19 cellular contexts compared by ENCODE assay signal in genomic region chr6:33079575-33079974, GRCh38. TPM values are rescaled to one million over a fixed set of nuclear protein-coding genes. Genes with fewer than 3 reads are reported as not detected.
DNase-seq lines count a peak whose midpoint lies in the region; ATAC-seq and TF ChIP-seq lines count a peak whose summit lies in the region.
"Had no signal": no experiment of that assay in that cellular context is flagged by ENCODE, and none has a peak within 500 bp of the region (broad histone marks: within the 10 kb centered on the region; RNA-seq: fewer than 3 reads in every experiment).

No MANE protein-coding gene starts in this region.

- intact Hi-C loops in CD14-positive monocyte (cut with micrococcal nuclease), result no loop called here
- intact Hi-C loops in activated B cell treated with CpG ODN at 0.5 μM for 24 hours (cut with micrococcal nuclease), result loop anchor here (5.0 kb wide), 1 partner anchor 33 kb away; no protein-coding TSS in a partner anchor
- intact Hi-C loops in spleen (cut with DNase I; ENCODE audit: low total_unique reads), result no loop called here

- peak overlapping the region in 1 of 2 donors; percentile 6 for H3K4me3 Mint-ChIP-seq in CD14-positive monocyte
- H3K4me3 Mint-ChIP-seq in activated B cell treated with CpG ODN at 0.5 μM for 24 hours, result peak overlapping the region; percentile 89
- H3K4me3 Mint-ChIP-seq: activated naive CD4-positive, alpha-beta T cell treated with anti-CD3 and anti-CD28 coated beads, Interleukin-2, amount 10 ng/mL, durations not matched to agents 7 days and 5 days had no signal

- no peak for TF ChIP-seq CTCF in CD14-positive monocyte (IDR thresholded peaks at IDR 0.05)
- TF ChIP-seq CTCF in activated B cell treated with CpG ODN at 0.5 μM for 24 hours (IDR thresholded peaks at IDR 0.05), result no peak
- TF ChIP-seq CTCF in spleen (IDR thresholded peaks at IDR 0.05 in 8 of 11, conservative IDR thresholded peaks at IDR 0.05 in 3 of 11), result no peak

- H3K27ac Mint-ChIP-seq in CD14-positive monocyte (peak overlapping the region in 6 of 7 donors; percentile 57 to 85 (median 74)), activated B cell treated with CpG ODN at 0.5 μM for 24 hours (peak overlapping the region; percentile 95)
- H3K27ac Mint-ChIP-seq: activated naive CD4-positive, alpha-beta T cell treated with anti-CD3 and anti-CD28 coated beads, Interleukin-2, amount 10 ng/mL, durations not matched to agents 7 days and 5 days had no signal

- H3K36me3 ChIP-seq in iPS-18a (ENCODE audit: control insufficient read depth, low read depth, low read length) (peaks cover 7% of the 10 kb centered on the region), spleen (peaks cover 0 to 58% (median 19%) of the 10 kb centered on the region in 6 donors)

- 59 to 80% (median 65%) methylated on average over 4 of the region's 4 CpGs for WGBS in spleen, 5 donors

- POLR2A ChIA-PET in activated B cell treated with CpG ODN at 0.5 μM for 24 hours (lab: Charles Lee), result interaction anchor here (0.6 to 28.7 kb wide), 10 partner anchors 8 to 169 kb away, joined by 3 to 2264 read pairs (median 14); partner anchors contain the start of genes HLA-DOA, HLA-DPA1 and HSD17B8

- TF ChIP-seq POLR2A in spleen (IDR thresholded peaks at IDR 0.05), result no peak

- peaks cover 66 to 74% of the 10 kb centered on the region in 2 donors for H3K36me3 Mint-ChIP-seq in CD14-positive monocyte
- peaks cover 86% of the 10 kb centered on the region for H3K36me3 Mint-ChIP-seq in activated B cell treated with CpG ODN at 0.5 μM for 24 hours (ENCODE audit: low read depth)
- H3K36me3 Mint-ChIP-seq: activated naive CD4-positive, alpha-beta T cell treated with anti-CD3 and anti-CD28 coated beads, Interleukin-2, amount 10 ng/mL, durations not matched to agents 7 days and 5 days had no signal

- peaks cover 68% of the 10 kb centered on the region for H3K4me1 Mint-ChIP-seq in CD14-positive monocyte
- H3K4me1 Mint-ChIP-seq in activated B cell treated with CpG ODN at 0.5 μM for 24 hours, result peaks cover 81% of the 10 kb centered on the region

- ATAC-seq in activated B cell treated with CpG ODN at 0.5 μM for 24 hours (ENCODE audit: low read depth) (no peak), GM18873 (IDR thresholded peaks at IDR 0.05; ENCODE audit: low FRiP score, unreplicated experiment) (no peak)

- H3K9me3 Mint-ChIP-seq in CD14-positive monocyte, result no peaks in the 10 kb centered on the region
- no peaks in the 10 kb centered on the region for H3K9me3 Mint-ChIP-seq in activated B cell treated with CpG ODN at 0.5 μM for 24 hours
- H3K9me3 Mint-ChIP-seq: activated naive CD4-positive, alpha-beta T cell treated with anti-CD3 and anti-CD28 coated beads, Interleukin-2, amount 10 ng/mL, durations not matched to agents 7 days and 5 days had no signal

- H3K27ac ChIP-seq in iPS-18a (ENCODE audit: low read length) (no peak overlapping the region), spleen (peak overlapping the region in 7 of 8 donors; percentile 81 to 97 (median 90))

- H3K27me3 ChIP-seq in iPS-18a (ENCODE audit: control insufficient read depth, insufficient read depth, low read length) (peaks cover 10% of the 10 kb centered on the region), spleen (replicated peaks in 1 of 7) (no peaks in the 10 kb centered on the region)
- H3K27me3 ChIP-seq: left lung, tibial nerve had no signal

- H3K4me3 ChIP-seq in iPS-18a (ENCODE audit: low read length) (peak overlapping the region; percentile 87), spleen (peak overlapping the region in 3 of 8 donors; percentile 30 to 78 (median 60))

- no peak for DNase-seq in CD14-positive monocyte (ENCODE audit: low spot score)
- no peak for DNase-seq in activated B cell treated with CpG ODN at 0.5 μM for 24 hours
- no peak for DNase-seq in spleen
- no peak for DNase-seq in NCI-H128 (lab: John Stamatoyannopoulos, UW; ENCODE audit: unreplicated experiment)
- DNase-seq in GOT3 (lab: John Stamatoyannopoulos, UW), result no peak
- DNase-seq in COR-L47 (lab: John Stamatoyannopoulos, UW), result no peak
- DNase-seq: activated CD4-positive, alpha-beta T cell treated with anti-CD3 and anti-CD28 coated beads, Interleukin-2, amount 50 U/mL, for 48 hours; activated naive CD4-positive, alpha-beta T cell treated with anti-CD3 and anti-CD28 coated beads, Interleukin-2, amount 10 ng/mL, durations not matched to agents 7 days and 5 days; activated T-cell treated with anti-CD3 and anti-CD28 coated beads, Interleukin-2, amount 50 U/mL, for 1 hour; Kasumi-1; NCI-H1417; NCI-H2171 treated with DMSO at 0.1 percent for 48 hours; NCI-H774; SHP77 treated with DMSO at 0.1 percent for 48 hours; T-helper 1 cell had no signal

- H3K9ac ChIP-seq in iPS-18a (ENCODE audit: low read length), result no peak overlapping the region

- no peaks in the 10 kb centered on the region for H3K9me3 ChIP-seq in iPS-18a (ENCODE audit: control insufficient read depth, low read depth, low read length)
- H3K9me3 ChIP-seq in spleen, result no peaks in the 10 kb centered on the region
- H3K9me3 ChIP-seq: left lung, tibial nerve had no signal

- H3K4me1 ChIP-seq in iPS-18a (ENCODE audit: control insufficient read depth, low read depth, low read length) (peaks cover 4% of the 10 kb centered on the region), spleen (peaks cover 12 to 94% (median 66%) of the 10 kb centered on the region in 6 donors)

- H3K27me3 Mint-ChIP-seq in CD14-positive monocyte (ENCODE audit: low read depth in 3 of 3) (peaks cover 0 to 4% (median 2%) of the 10 kb centered on the region in 3 donors), activated B cell treated with CpG ODN at 0.5 μM for 24 hours (no peaks in the 10 kb centered on the region)

- CTCF ChIA-PET in activated B cell treated with CpG ODN at 0.5 μM for 24 hours (lab: Charles Lee), result interaction anchor here (1.9 to 14.4 kb wide), 2 partner anchors 18 to 65 kb away, joined by 5 to 240 read pairs; partner anchors contain the start of gene HLA-DOA

RNA-seq across cellular contexts. Expression of gene HLA-DPB1, which starts 3.8 kb away (rescaled TPM):
- polyA plus RNA-seq in CD14-positive monocyte (100 to 1,000 TPM; 569 to 682 TPM), spleen (100 to 1,000 TPM; 543 to 817 (median 574) TPM)
- total RNA-seq in activated B cell treated with CpG ODN at 0.5 μM for 24 hours (853 and 854 TPM in 2 replicates), spleen (100 to 1,000 TPM; 209 to 647 (median 414) TPM)

RNA-seq across cellular contexts. Expression of gene HLA-DPA1, which starts 6.1 kb away (rescaled TPM):
- polyA plus RNA-seq in CD14-positive monocyte (100 to 1,000 TPM; 578 to 796 TPM), spleen (100 to 1,000 TPM; 346 to 466 (median 352) TPM)
- total RNA-seq in activated B cell treated with CpG ODN at 0.5 μM for 24 hours (718 and 730 TPM in 2 replicates), spleen (100 to 1,000 TPM; 253 to 621 (median 517) TPM)
